Comparison of ENCODE assay signal across 9 cellular contexts in the genomic region with DNA sequence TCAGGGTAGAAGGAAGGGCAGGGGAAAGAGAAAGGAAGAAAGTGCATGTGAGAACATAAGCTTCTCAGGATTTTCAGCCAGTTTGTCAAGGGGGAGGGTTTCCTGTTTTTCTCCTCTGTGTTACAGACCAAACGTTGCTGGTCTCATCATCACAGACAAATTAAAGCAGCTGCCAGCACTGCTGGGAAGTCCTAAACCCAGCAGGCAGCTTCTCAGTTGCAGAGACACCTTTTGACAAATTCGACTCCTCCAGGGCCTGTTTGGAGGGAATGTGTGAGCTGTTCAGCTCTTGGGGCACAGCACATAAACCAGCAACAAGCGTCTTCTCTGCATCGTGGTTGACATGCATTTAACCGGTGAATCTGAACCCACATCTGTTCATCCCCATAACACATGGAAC.
DNase-seq lines count a peak whose midpoint lies in the region; ATAC-seq and TF ChIP-seq lines count a peak whose summit lies in the region.
"Had no signal": no experiment of that assay in that cellular context is flagged by ENCODE, and none has a peak within 500 bp of the region (broad histone marks: within the 10 kb centered on the region; RNA-seq: fewer than 3 reads in every experiment).

No MANE protein-coding gene starts in this region.

- H3K4me3 Mint-ChIP-seq in activated T-helper 1 cell treated with anti-CD3 and anti-CD28 coated beads, Interleukin-12 subunit alpha, Interleukin-12 subunit beta, Interleukin-2, Interleukin-4 antibody, amounts not matched to agents 30 ng/mL and 10 ng/mL and 1 ng/mL, durations not matched to agents 14 hours and 24 hours and 36 hours, result peak overlapping the region; percentile 37

- DNase-seq in AG10803 (ENCODE audit: low read depth) (peak; percentile 53), GM03348 (ENCODE audit: low spot score) (peak; percentile 57), iPS-NIHi11 (ENCODE audit: low spot score) (peak; percentile 18), SKM-1 (lab: John Stamatoyannopoulos, UW; ENCODE audit: unreplicated experiment) (no peak), T-helper 9 cell (no peak)
- peak; percentile 10 for DNase-seq in activated T-helper 1 cell treated with anti-CD3 and anti-CD28 coated beads, Interleukin-12 subunit alpha, Interleukin-12 subunit beta, Interleukin-2, Interleukin-4 antibody, amounts not matched to agents 30 ng/mL and 10 ng/mL and 1 ng/mL, durations not matched to agents 14 hours and 24 hours and 36 hours (ENCODE audit: low spot score)
- DNase-seq: Karpas-422 had no signal

- H3K27me3 Mint-ChIP-seq in activated T-helper 1 cell treated with anti-CD3 and anti-CD28 coated beads, Interleukin-12 subunit alpha, Interleukin-12 subunit beta, Interleukin-2, Interleukin-4 antibody, amounts not matched to agents 30 ng/mL and 10 ng/mL and 1 ng/mL, durations not matched to agents 14 hours and 24 hours and 36 hours (ENCODE audit: insufficient read depth), result no peaks in the 10 kb centered on the region

- intact Hi-C loops in activated T-helper 1 cell treated with anti-CD3 and anti-CD28 coated beads, Interleukin-12 subunit alpha, Interleukin-12 subunit beta, Interleukin-2, Interleukin-4 antibody, amounts not matched to agents 30 ng/mL and 10 ng/mL and 1 ng/mL, durations not matched to agents 14 hours and 24 hours and 36 hours (cut with micrococcal nuclease), result loop anchor here (10.0 kb wide), 1 partner anchor 759 kb away; no protein-coding TSS in a partner anchor

- peaks cover 18% of the 10 kb centered on the region for H3K9me3 Mint-ChIP-seq in activated T-helper 1 cell treated with anti-CD3 and anti-CD28 coated beads, Interleukin-12 subunit alpha, Interleukin-12 subunit beta, Interleukin-2, Interleukin-4 antibody, amounts not matched to agents 30 ng/mL and 10 ng/mL and 1 ng/mL, durations not matched to agents 14 hours and 24 hours and 36 hours

- peaks cover 2% of the 10 kb centered on the region for H3K36me3 Mint-ChIP-seq in activated T-helper 1 cell treated with anti-CD3 and anti-CD28 coated beads, Interleukin-12 subunit alpha, Interleukin-12 subunit beta, Interleukin-2, Interleukin-4 antibody, amounts not matched to agents 30 ng/mL and 10 ng/mL and 1 ng/mL, durations not matched to agents 14 hours and 24 hours and 36 hours (ENCODE audit: low read depth)

- peak overlapping the region; percentile 83 for H3K27ac Mint-ChIP-seq in activated T-helper 1 cell treated with anti-CD3 and anti-CD28 coated beads, Interleukin-12 subunit alpha, Interleukin-12 subunit beta, Interleukin-2, Interleukin-4 antibody, amounts not matched to agents 30 ng/mL and 10 ng/mL and 1 ng/mL, durations not matched to agents 14 hours and 24 hours and 36 hours

- ATAC-seq in HG03571 (IDR thresholded peaks at IDR 0.05; ENCODE audit: unreplicated experiment), result no peak
- no peak for ATAC-seq in HG02973 (IDR thresholded peaks at IDR 0.05; ENCODE audit: unreplicated experiment)

- peaks cover 35% of the 10 kb centered on the region for H3K4me1 Mint-ChIP-seq in activated T-helper 1 cell treated with anti-CD3 and anti-CD28 coated beads, Interleukin-12 subunit alpha, Interleukin-12 subunit beta, Interleukin-2, Interleukin-4 antibody, amounts not matched to agents 30 ng/mL and 10 ng/mL and 1 ng/mL, durations not matched to agents 14 hours and 24 hours and 36 hours (ENCODE audit: low read depth)

- no peak for TF ChIP-seq CTCF in AG10803 (conservative IDR thresholded peaks at IDR 0.05; ENCODE audit: low read length)

- no peak overlapping the region for H3K4me3 ChIP-seq in AG10803 (ENCODE audit: low read length)

Comparison
In these comparisons a context has a peak if more than half of its experiments do, and no peak if none do; other contexts are left out.
1. DNase-seq: peak in AG10803 (single experiment), GM03348 (single experiment), activated T-helper 1 cell treated with anti-CD3 and anti-CD28 coated beads, Interleukin-12 subunit alpha, Interleukin-12 subunit beta, Interleukin-2, Interleukin-4 antibody, amounts not matched to agents 30 ng/mL and 10 ng/mL and 1 ng/mL, durations not matched to agents 14 hours and 24 hours and 36 hours (single experiment) and iPS-NIHi11 (single experiment); none in SKM-1 (single experiment) and T-helper 9 cell (single experiment).